In the genomic region with DNA sequence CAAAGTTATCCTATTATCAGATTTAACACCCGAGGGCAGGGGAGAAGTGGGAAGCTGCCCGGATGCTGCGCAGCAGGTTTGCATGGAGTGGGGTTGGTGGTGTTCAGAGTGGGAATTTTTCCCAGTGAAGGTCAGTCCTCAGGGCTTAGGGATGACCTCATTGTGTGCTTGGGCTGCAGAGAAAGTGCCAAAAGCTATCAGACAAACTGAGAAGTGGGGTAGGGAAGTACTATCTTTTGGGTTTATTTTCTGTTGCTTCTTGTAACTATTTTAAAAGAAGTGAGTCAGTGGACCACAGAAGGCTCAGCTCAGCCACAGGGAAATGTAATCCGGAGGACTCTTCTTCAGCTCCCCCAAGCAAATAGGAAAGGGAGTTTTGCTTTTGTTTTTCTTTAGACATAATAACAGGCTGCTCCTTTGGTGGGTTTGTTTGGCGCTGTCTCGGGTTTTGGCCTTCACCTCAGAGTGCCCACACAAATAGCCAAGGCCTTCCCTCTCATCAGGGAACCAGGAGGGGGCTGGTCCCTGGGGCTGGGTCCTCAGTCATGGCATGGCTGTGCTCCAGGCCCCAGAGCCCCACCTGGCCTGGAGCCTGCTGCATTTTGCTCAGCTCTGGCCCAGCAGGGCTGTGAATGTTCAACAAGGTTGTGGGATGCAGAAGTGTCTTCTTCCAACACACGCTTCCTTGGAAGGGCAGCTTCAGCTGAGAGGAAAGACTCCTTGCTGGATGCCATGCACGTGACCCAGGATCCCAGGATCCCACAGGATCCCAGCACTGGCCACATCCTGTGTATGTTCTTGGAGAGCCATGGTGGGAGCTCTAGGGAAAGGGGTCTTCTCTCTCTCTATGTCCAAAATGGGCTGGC, we compare ENCODE assay signal across 12 cellular contexts. TPM values are rescaled to one million over a fixed set of nuclear protein-coding genes. Genes with fewer than 3 reads are reported as not detected.
DNase-seq lines count a peak whose midpoint lies in the region; ATAC-seq, FAIRE-seq and TF ChIP-seq lines count a peak whose summit lies in the region.
"Had no signal": no experiment of that assay in that cellular context is flagged by ENCODE, and none has a peak within 500 bp of the region (broad histone marks: within the 10 kb centered on the region; RNA-seq: fewer than 3 reads in every experiment).

No MANE protein-coding gene starts in this region.

- H3K4me3 ChIP-seq in AG04449 (ENCODE audit: low read depth, low read length) (no peak overlapping the region; the same call in 1 of the 2 replicates), GM12878 (no peak overlapping the region), lower lobe of right lung (no peak overlapping the region), GM23338 (no peak overlapping the region)

- no peaks in the 10 kb centered on the region for H3K27me3 ChIP-seq in GM12878 (replicated peaks in 1 of 2; ENCODE audit: control insufficient read depth in 2 of 2, insufficient read depth in 2 of 2, low read length in 1 of 2)
- H3K27me3 ChIP-seq in lower lobe of right lung (ENCODE audit: low read depth): no peaks in the 10 kb centered on the region
- H3K27me3 ChIP-seq in GM23338 (ENCODE audit: insufficient read depth): no peaks in the 10 kb centered on the region

- no TSS peak for BruUV-seq in GM12878 (replicated peaks; lab: Mats Ljungman, UMichigan)

- no peaks in the 10 kb centered on the region for H3K36me3 ChIP-seq in GM12878 (ENCODE audit: control insufficient read depth in 2 of 2, insufficient read depth in 2 of 2, low read length in 1 of 2)
- H3K36me3 ChIP-seq in lower lobe of right lung: no peaks in the 10 kb centered on the region
- no peaks in the 10 kb centered on the region; the same call in 1 of the 2 replicates for H3K36me3 ChIP-seq in GM23338 (ENCODE audit: insufficient read depth)

- H3K27ac ChIP-seq in GM12878 (ENCODE audit: control insufficient read depth, insufficient read depth): no peak overlapping the region
- peak overlapping the region; percentile 65 for H3K27ac ChIP-seq in lower lobe of right lung
- H3K27ac ChIP-seq in GM23338 (ENCODE audit: low read depth): no peak overlapping the region
- H3K27ac ChIP-seq: KMS-11 had no signal

- ATAC-seq in GM12878 (no peak), lower lobe of right lung (peak; percentile 39 to 41), omental fat pad (ENCODE audit: low FRiP score) (no peak), GM23338 (no peak)
- no peak for ATAC-seq in activated T-cell treated with anti-CD3 and anti-CD28 coated beads, Interleukin-2, amount 50 U/mL, for 4 hours

- in situ Hi-C loops in GM12878 (cut with MboI): no loop called here

- intact Hi-C loops in GM12878 (cut with micrococcal nuclease; ENCODE audit: unreplicated experiment): no loop called here
- intact Hi-C loops in lower lobe of right lung (cut with DNase I): no loop called here

- no peak overlapping the region for H3K27ac Mint-ChIP-seq in GM23338
- H3K27ac Mint-ChIP-seq: activated CD8-positive, alpha-beta T cell treated with anti-CD3 and anti-CD28 coated beads for 36 hours had no signal

- no peak for TF ChIP-seq EP300 in GM12878 (IDR thresholded peaks at IDR 0.05; ENCODE audit: borderline replicate concordance in 1 of 2, control insufficient read depth in 1 of 2, low read depth in 2 of 2, low read length in 2 of 2)

- DNase-seq in AG04449 (ENCODE audit: low read depth, low spot score) (peak; percentile 62), HK-2 (ENCODE audit: unreplicated experiment) (peak; percentile 35), GM12878 (ENCODE audit: low read depth, low spot score) (no peak), lower lobe of right lung (no peak), omental fat pad (ENCODE audit: low spot score) (no peak), GM23338 (ENCODE audit: low spot score) (no peak)
- DNase-seq in activated T-cell treated with anti-CD3 and anti-CD28 coated beads, Interleukin-2, amount 50 U/mL, for 4 hours: no peak
- no peak for DNase-seq in effector CD8-positive, alpha-beta T cell (lab: John Stamatoyannopoulos, UW)
- DNase-seq: activated CD8-positive, alpha-beta T cell treated with anti-CD3 and anti-CD28 coated beads for 36 hours; COR-L47; immature natural killer cell had no signal

- 24% methylated on average over 8 of the region's 8 CpGs for WGBS in GM12878 (ENCODE audit: insufficient coverage, insufficient replicate concordance, low lambda C conversion rate, missing lambda C conversion rate)

- H3K4me2 ChIP-seq in GM12878 (ENCODE audit: control insufficient read depth, insufficient read depth) (no peak overlapping the region), GM23338 (no peak overlapping the region)
- H3K4me2 ChIP-seq: KMS-11 had no signal

- H3K9me2 ChIP-seq in GM23338 (ENCODE audit: insufficient read depth): peaks cover 6% of the 10 kb centered on the region; the same call in 1 of the 2 replicates

- no peak for TF ChIP-seq RAD21 in GM12878 (IDR thresholded peaks at IDR 0.05; ENCODE audit: insufficient read depth, low read depth, low read length)

- RAD21 ChIA-PET in GM12878 (lab: Charles Lee; ENCODE audit: unreplicated experiment): interaction anchor here (0.8 to 1.1 kb wide), 4 partner anchors 9 to 41 kb away, joined by 3 to 4 read pairs (median 3); no protein-coding TSS in a partner anchor

- H3K4me1 ChIP-seq in GM12878 (ENCODE audit: control insufficient read depth, insufficient read depth, low read length): no peaks in the 10 kb centered on the region
- peaks cover 18% of the 10 kb centered on the region for H3K4me1 ChIP-seq in lower lobe of right lung
- peaks cover 11% of the 10 kb centered on the region for H3K4me1 ChIP-seq in GM23338 (ENCODE audit: insufficient read depth)

- TF ChIP-seq CTCF in AG04449 (IDR thresholded peaks at IDR 0.05; ENCODE audit: insufficient read depth, low read length, missing control alignments) (no peak), GM12878 (IDR thresholded peaks at IDR 0.05 in 2 of 3, conservative IDR thresholded peaks at IDR 0.05 in 1 of 3; ENCODE audit: control insufficient read depth in 2 of 3, extremely low read depth in 1 of 3, insufficient read depth in 1 of 3, low read depth in 3 of 3, low read length in 3 of 3) (no peak), lower lobe of right lung (IDR thresholded peaks at IDR 0.05) (no peak), omental fat pad (IDR thresholded peaks at IDR 0.05) (no peak), GM23338 (conservative IDR thresholded peaks at IDR 0.05; ENCODE audit: low read depth in 2 of 2) (no peak)

- H3K36me3 Mint-ChIP-seq in activated T-cell treated with anti-CD3 and anti-CD28 coated beads, Interleukin-2, amount 50 U/mL, for 4 hours (ENCODE audit: insufficient read depth): no peaks in the 10 kb centered on the region
- peaks cover 2% of the 10 kb centered on the region; the same call in 2 of the 3 replicates for H3K36me3 Mint-ChIP-seq in GM23338 (ENCODE audit: low read depth)
- H3K36me3 Mint-ChIP-seq: immature natural killer cell had no signal

- POLR2A ChIA-PET in AG04449 (lab: Yijun Ruan, JAX): interaction anchor here (0.5 to 1.8 kb wide), 6 partner anchors 11 to 213 kb away, joined by 3 to 5 read pairs (median 4); no protein-coding TSS in a partner anchor
- POLR2A ChIA-PET in GM12878 (lab: Charles Lee): interaction anchor here (1.0 kb wide), 1 partner anchor 11 kb away, joined by 4 read pairs; no protein-coding TSS in a partner anchor

- H3F3A ChIP-seq in GM23338 (replicated peaks; ENCODE audit: low read depth): no peaks in the 10 kb centered on the region

- no peak overlapping the region for H3K9ac ChIP-seq in GM12878 (ENCODE audit: control insufficient read depth, insufficient read depth, low read length)
- H3K9ac ChIP-seq: KMS-11 had no signal

- H3K79me2 ChIP-seq in GM12878 (ENCODE audit: control insufficient read depth, insufficient read depth, low read length) (no peaks in the 10 kb centered on the region), GM23338 (replicated peaks; ENCODE audit: insufficient read depth) (no peaks in the 10 kb centered on the region)

- SMC1A ChIA-PET in GM12878 (lab: Charles Lee; ENCODE audit: uncharacterized antibody, unreplicated experiment): interaction anchor here (1.2 to 1.7 kb wide), 4 partner anchors 10 to 47 kb away, joined by 3 to 7 read pairs (median 4); no protein-coding TSS in a partner anchor

- FAIRE-seq in GM12878 (lab: Jason Lieb, UNC): no peak

- H3K4me1 Mint-ChIP-seq in activated T-cell treated with anti-CD3 and anti-CD28 coated beads, Interleukin-2, amount 50 U/mL, for 4 hours (ENCODE audit: low read depth): peaks cover 9% of the 10 kb centered on the region
- H3K4me1 Mint-ChIP-seq in GM23338: peaks cover 27% of the 10 kb centered on the region

- CTCF ChIA-PET in AG04449 (lab: Yijun Ruan, JAX): interaction anchor here (0.9 to 2.3 kb wide), 9 partner anchors 11 to 483 kb away, joined by 3 to 8 read pairs (median 4); no protein-coding TSS in a partner anchor
- CTCF ChIA-PET in GM12878 (lab: Yijun Ruan, JAX): interaction anchor here (1.1 to 2.0 kb wide), 2 partner anchors 47 to 268 kb away, joined by 3 to 6 read pairs; no protein-coding TSS in a partner anchor

- H3K9me3 ChIP-seq in GM12878 (replicated peaks; ENCODE audit: control insufficient read depth, insufficient read depth, low read length) (no peaks in the 10 kb centered on the region), lower lobe of right lung (no peaks in the 10 kb centered on the region)

- peaks cover 2% of the 10 kb centered on the region for H3K9me3 Mint-ChIP-seq in activated T-cell treated with anti-CD3 and anti-CD28 coated beads, Interleukin-2, amount 50 U/mL, for 4 hours
- peaks cover 2% of the 10 kb centered on the region; the same call in 1 of the 3 replicates for H3K9me3 Mint-ChIP-seq in GM23338
- H3K9me3 Mint-ChIP-seq: activated CD8-positive, alpha-beta T cell treated with anti-CD3 and anti-CD28 coated beads for 36 hours; immature natural killer cell had no signal

- H4K20me1 ChIP-seq in GM12878 (ENCODE audit: control insufficient read depth, insufficient read depth) (no peaks in the 10 kb centered on the region), GM23338 (replicated peaks; ENCODE audit: insufficient read depth) (no peaks in the 10 kb centered on the region)

- H3K27me3 Mint-ChIP-seq in activated T-cell treated with anti-CD3 and anti-CD28 coated beads, Interleukin-2, amount 50 U/mL, for 4 hours (ENCODE audit: low read depth): peaks cover 5% of the 10 kb centered on the region
- peaks cover 2% of the 10 kb centered on the region for H3K27me3 Mint-ChIP-seq in GM23338 (ENCODE audit: insufficient read depth, low read depth, poor library complexity)

- TF ChIP-seq POLR2A in GM12878 (IDR thresholded peaks at IDR 0.05; ENCODE audit: low read depth, low read length): no peak

- no peak overlapping the region for H2AFZ ChIP-seq in GM12878 (ENCODE audit: control insufficient read depth, low read depth, low read length)
- H2AFZ ChIP-seq in GM23338: no peak overlapping the region

- H3K4me3 Mint-ChIP-seq in activated T-cell treated with anti-CD3 and anti-CD28 coated beads, Interleukin-2, amount 50 U/mL, for 4 hours: no peak overlapping the region
- no peak overlapping the region for H3K4me3 Mint-ChIP-seq in GM23338
- H3K4me3 Mint-ChIP-seq: activated CD8-positive, alpha-beta T cell treated with anti-CD3 and anti-CD28 coated beads for 36 hours; immature natural killer cell had no signal

RNA-seq across cellular contexts. Expression of a gene that starts 5.4 kb away (rescaled TPM):
- total RNA-seq in GM12878 (2013; cell fraction: nucleolus; rRNA removed): not detected in 2 replicates
- total RNA-seq in GM12878 (2014; rRNA removed) (not detected in 2 replicates), GM12878 (2014; rRNA removed; fragmentation: Illumina TruSeq; extraction: Trizol) (not detected in 2 replicates), GM12878 (2021) (not detected in 2 replicates), lower lobe of right lung (not detected), omental fat pad (not detected)
- polyA plus RNA-seq in GM12878 (2011; ENCODE audit: low read depth): not detected
- polyA plus RNA-seq in GM12878 (2011; rRNA removed) (not detected in 2 replicates), GM12878 (2014; fragmentation: Illumina TruSeq; extraction: Trizol) (not detected in 2 replicates), GM12878 (2014; fragmentation: Nextera tagmentation; extraction: Ambion mirVana) (not detected), GM12878 (2014; rRNA removed) (not detected in 2 replicates), GM12878 (2016; fragmentation: Nextera tagmentation; extraction: Ambion mirVana) (not detected), GM23338 (2016; fragmentation: Nextera tagmentation; extraction: Ambion mirVana) (not detected in 2 replicates)
- polyA plus RNA-seq in GM12878 (2011; cell fraction: cytosol; rRNA removed): 0.10 TPM in 1 of 2 replicates, not detected in the other
- polyA plus RNA-seq in GM12878 (2011; cell fraction: nucleus; rRNA removed): 0.15 TPM in 1 of 2 replicates, not detected in the other
- not detected in 2 replicates for polyA plus RNA-seq in GM12878 (2012)
- 0.36 TPM in 1 of 2 replicates, not detected in the other for polyA minus RNA-seq in GM12878 (2011; rRNA and poly(A)+ RNA removed)
- polyA minus RNA-seq in GM12878 (2011; cell fraction: cytosol; rRNA and poly(A)+ RNA removed): not detected in 2 replicates
- polyA minus RNA-seq in GM12878 (2011; cell fraction: nucleus; rRNA and poly(A)+ RNA removed): not detected in 2 replicates
- total RNA-seq in activated T-cell treated with anti-CD3 and anti-CD28 coated beads, Interleukin-2, amount 50 U/mL, for 4 hours: not detected
- not detected in 2 replicates for total RNA-seq in GM23338 (2014; rRNA removed; shearing (Covaris generic))
- total RNA-seq: activated CD8-positive, alpha-beta T cell treated with anti-CD3 and anti-CD28 coated beads for 36 hours had no signal
- polyA plus RNA-seq: immature natural killer cell had no signal

RNA-seq across cellular contexts. Expression of a gene that starts 23.9 kb away (rescaled TPM):
- total RNA-seq in GM12878 (2013; cell fraction: nucleolus; rRNA removed): 0.04 TPM in 1 of 2 replicates, not detected in the other
- total RNA-seq in GM12878 (2014; rRNA removed) (not detected in 2 replicates), GM12878 (2014; rRNA removed; fragmentation: Illumina TruSeq; extraction: Trizol) (not detected in 2 replicates), GM12878 (2021) (0.08 TPM in 1 of 2 replicates, not detected in the other), lower lobe of right lung (18.7 TPM), omental fat pad (10 to 100 TPM; 11.8 to 26.2 (median 19.7) TPM)
- not detected for polyA plus RNA-seq in GM12878 (2011; ENCODE audit: low read depth)
- polyA plus RNA-seq in GM12878 (2011; rRNA removed) (0.14 TPM in 2 replicates), GM12878 (2014; fragmentation: Illumina TruSeq; extraction: Trizol) (0.01 TPM in 1 of 2 replicates, not detected in the other), GM12878 (2014; fragmentation: Nextera tagmentation; extraction: Ambion mirVana) (under 1 TPM in 1 of 2 experiments, not detected in 1; 0.02 TPM), GM12878 (2014; rRNA removed) (not detected in 2 replicates), GM12878 (2016; fragmentation: Nextera tagmentation; extraction: Ambion mirVana) (not detected), GM23338 (2016; fragmentation: Nextera tagmentation; extraction: Ambion mirVana) (0.21 and 0.56 TPM in 2 replicates)
- polyA plus RNA-seq in GM12878 (2011; cell fraction: cytosol; rRNA removed): 0.06 and 0.08 TPM in 2 replicates
- 0.03 and 0.09 TPM in 2 replicates for polyA plus RNA-seq in GM12878 (2011; cell fraction: nucleus; rRNA removed)
- polyA plus RNA-seq in GM12878 (2012): not detected in 2 replicates
- polyA minus RNA-seq in GM12878 (2011; rRNA and poly(A)+ RNA removed): 0.15 TPM in 1 of 2 replicates, not detected in the other
- polyA minus RNA-seq in GM12878 (2011; cell fraction: cytosol; rRNA and poly(A)+ RNA removed): not detected in 2 replicates
- 0.24 and 0.57 TPM in 2 replicates for polyA minus RNA-seq in GM12878 (2011; cell fraction: nucleus; rRNA and poly(A)+ RNA removed)
- under 1 TPM; 0.08 to 0.19 (median 0.18) TPM for total RNA-seq in activated T-cell treated with anti-CD3 and anti-CD28 coated beads, Interleukin-2, amount 50 U/mL, for 4 hours
- 0.23 and 0.66 TPM in 2 replicates for total RNA-seq in GM23338 (2014; rRNA removed; shearing (Covaris generic))

RNA-seq across cellular contexts. Expression of a gene that starts 49.0 kb away (rescaled TPM):
- 135 and 148 TPM in 2 replicates for total RNA-seq in GM12878 (2013; cell fraction: nucleolus; rRNA removed)
- total RNA-seq in GM12878 (2014; rRNA removed) (26.5 and 30.6 TPM in 2 replicates), GM12878 (2014; rRNA removed; fragmentation: Illumina TruSeq; extraction: Trizol) (24.0 and 26.3 TPM in 2 replicates), GM12878 (2021) (20.9 and 23.5 TPM in 2 replicates), lower lobe of right lung (48.5 TPM), omental fat pad (10 to 100 TPM; 12.2 to 74.4 (median 34.1) TPM)
- polyA plus RNA-seq in GM12878 (2011; ENCODE audit: low read depth): 8.9 TPM
- polyA plus RNA-seq in GM12878 (2011; rRNA removed) (46.3 and 47.3 TPM in 2 replicates), GM12878 (2014; fragmentation: Illumina TruSeq; extraction: Trizol) (35.6 and 41.3 TPM in 2 replicates), GM12878 (2014; fragmentation: Nextera tagmentation; extraction: Ambion mirVana) (10 to 100 TPM; 25.6 to 28.6 TPM), GM12878 (2014; rRNA removed) (33.9 and 40.4 TPM in 2 replicates), GM12878 (2016; fragmentation: Nextera tagmentation; extraction: Ambion mirVana) (10 to 100 TPM; 10.3 to 12.2 TPM), GM23338 (2016; fragmentation: Nextera tagmentation; extraction: Ambion mirVana) (not detected in 2 replicates)
- polyA plus RNA-seq in GM12878 (2011; cell fraction: cytosol; rRNA removed): 45.0 and 51.2 TPM in 2 replicates
- polyA plus RNA-seq in GM12878 (2011; cell fraction: nucleus; rRNA removed): 75.4 and 80.5 TPM in 2 replicates
- 7.0 and 8.7 TPM in 2 replicates for polyA plus RNA-seq in GM12878 (2012)
- 35.0 and 35.7 TPM in 2 replicates for polyA minus RNA-seq in GM12878 (2011; rRNA and poly(A)+ RNA removed)
- polyA minus RNA-seq in GM12878 (2011; cell fraction: cytosol; rRNA and poly(A)+ RNA removed): 6.0 and 6.5 TPM in 2 replicates
- polyA minus RNA-seq in GM12878 (2011; cell fraction: nucleus; rRNA and poly(A)+ RNA removed): 13.5 and 14.6 TPM in 2 replicates
- total RNA-seq in activated T-cell treated with anti-CD3 and anti-CD28 coated beads, Interleukin-2, amount 50 U/mL, for 4 hours: 10 to 100 TPM; 35.3 to 96.4 (median 45.6) TPM
- not detected in 2 replicates for total RNA-seq in GM23338 (2014; rRNA removed; shearing (Covaris generic))

Comparison
In these comparisons a context has a peak if more than half of its experiments do, and no peak if none do; other contexts are left out.
1. DNase-seq: peak in AG04449 (single experiment) and HK-2 (single experiment); none in GM12878 (single experiment), lower lobe of right lung (single experiment), omental fat pad (single experiment), activated T-cell treated with anti-CD3 and anti-CD28 coated beads, Interleukin-2, amount 50 U/mL, for 4 hours (single experiment), GM23338 (single experiment) and effector CD8-positive, alpha-beta T cell (single experiment).
2. ATAC-seq: peak in lower lobe of right lung (2 of 2); none in GM12878 (single experiment), omental fat pad (single experiment), activated T-cell treated with anti-CD3 and anti-CD28 coated beads, Interleukin-2, amount 50 U/mL, for 4 hours (0 of 2) and GM23338 (single experiment).
3. RNA of a gene that starts 49.0 kb away (total RNA-seq): 48.5 TPM in lower lobe of right lung (single experiment), 12.2 to 74.4 TPM in omental fat pad, 35.3 to 96.4 TPM in activated T-cell treated with anti-CD3 and anti-CD28 coated beads, Interleukin-2, amount 50 U/mL, for 4 hours and 20.9 to 148 TPM in GM12878; not detected in GM23338; every median in the first group is over 10 times any median in the second.